In genomic region chr2:213157242-213157641, GRCh38 we compare ENCODE assay signal across 10 cellular contexts. TPM values are rescaled to one million over a fixed set of nuclear protein-coding genes. Genes with fewer than 3 reads are reported as not detected.
DNase-seq lines count a peak whose midpoint lies in the region; ATAC-seq and TF ChIP-seq lines count a peak whose summit lies in the region.
"Had no signal": no experiment of that assay in that cellular context is flagged by ENCODE, and none has a peak within 500 bp of the region (broad histone marks: within the 10 kb centered on the region; RNA-seq: fewer than 3 reads in every experiment).

No MANE protein-coding gene starts in this region.

- H3K36me3 Mint-ChIP-seq in natural killer cell: no peaks in the 10 kb centered on the region

- H3K4me1 ChIP-seq in SJCRH30 (no peaks in the 10 kb centered on the region), Karpas-422 (ENCODE audit: low read length) (peaks cover 8% of the 10 kb centered on the region)

- H3K9me3 ChIP-seq in SJCRH30 (replicated peaks) (no peaks in the 10 kb centered on the region), Karpas-422 (ENCODE audit: low read length) (no peaks in the 10 kb centered on the region)
- H3K9me3 ChIP-seq: adrenal gland had no signal

- H3K27ac Mint-ChIP-seq in natural killer cell: no peak overlapping the region

- H3K9me2 ChIP-seq in Karpas-422 (replicated peaks; ENCODE audit: insufficient read depth, low read length): no peaks in the 10 kb centered on the region

- H3K4me2 ChIP-seq in Karpas-422 (ENCODE audit: low read depth, low read length, poor library complexity, severe bottlenecking): no peak overlapping the region

- H3K27me3 ChIP-seq in SJCRH30 (no peaks in the 10 kb centered on the region), Karpas-422 (ENCODE audit: low read length) (no peaks in the 10 kb centered on the region)
- H3K27me3 ChIP-seq: adrenal gland had no signal

- H3K4me3 ChIP-seq in SJCRH30 (no peak overlapping the region), Karpas-422 (ENCODE audit: low read length) (no peak overlapping the region)
- H3K4me3 ChIP-seq: adrenal gland had no signal

- no peak overlapping the region for H3K9ac ChIP-seq in Karpas-422 (ENCODE audit: low read length)

- H3K4me1 Mint-ChIP-seq in natural killer cell: peaks cover 18 to 19% of the 10 kb centered on the region in 2 donors

- ATAC-seq in GM18909 (IDR thresholded peaks at IDR 0.05; ENCODE audit: poor library complexity, unreplicated experiment) (peak; percentile 88), HG02588 (IDR thresholded peaks at IDR 0.05; ENCODE audit: unreplicated experiment) (peak; percentile 87), HG03460 (IDR thresholded peaks at IDR 0.05; ENCODE audit: unreplicated experiment) (peak; percentile 66), natural killer cell (peak; percentile 52 to 59 (median 54))

- H3K27me3 Mint-ChIP-seq in natural killer cell (ENCODE audit: low read depth in 2 of 2): no peaks in the 10 kb centered on the region

- no peaks in the 10 kb centered on the region for H3K9me3 Mint-ChIP-seq in natural killer cell

- H3K27ac ChIP-seq in SJCRH30: no peak overlapping the region
- H3K27ac ChIP-seq in Karpas-422 (ENCODE audit: low read length): no peak overlapping the region
- H3K27ac ChIP-seq: adrenal gland, epithelial cell of prostate had no signal

- H2AFZ ChIP-seq in Karpas-422 (ENCODE audit: low read length): no peak overlapping the region

- no peaks in the 10 kb centered on the region for H4K20me1 ChIP-seq in Karpas-422 (ENCODE audit: insufficient read depth, low read depth, low read length)

- H3K36me3 ChIP-seq in SJCRH30 (no peaks in the 10 kb centered on the region), Karpas-422 (ENCODE audit: insufficient read depth, low read length) (no peaks in the 10 kb centered on the region)
- H3K36me3 ChIP-seq: adrenal gland had no signal

- intact Hi-C loops in natural killer cell (cut with micrococcal nuclease): no loop called here

- no peaks in the 10 kb centered on the region for H3K79me2 ChIP-seq in Karpas-422 (ENCODE audit: low read length)

- TF ChIP-seq CTCF in natural killer cell (IDR thresholded peaks at IDR 0.05): no peak

- DNase-seq in natural killer cell (no peak), SJCRH30 (no peak), Karpas-422 (no peak), activated gamma-delta T cell treated with Interleukin-2 at 50 U/mL for 16 hours (no peak), NCI-H748 treated with DMSO at 0.1 percent for 48 hours (lab: John Stamatoyannopoulos, UW) (no peak)
- DNase-seq: adrenal gland had no signal

- no peak overlapping the region for H3K4me3 Mint-ChIP-seq in natural killer cell

RNA-seq across cellular contexts. Expression of gene IKZF2, which starts 5.8 kb away (rescaled TPM):
- 100 to 1,000 TPM in 2 of 3 donors, 10 to 100 TPM in 1; 74.4 to 162 (median 133) TPM for total RNA-seq in natural killer cell
- total RNA-seq in SJCRH30 (2014; rRNA removed; shearing (Covaris generic)): 1.9 and 2.8 TPM in 2 replicates
- total RNA-seq in Karpas-422 (2014; rRNA removed; shearing (Covaris generic); ENCODE audit: low replicate concordance): 0.54 and 1.3 TPM in 2 replicates

Comparison
In these comparisons a context has a peak if more than half of its experiments do, and no peak if none do; other contexts are left out.
1. RNA of gene IKZF2, which starts 5.8 kb away (total RNA-seq): 74.4 to 162 TPM in natural killer cell; 1.9 to 2.8 TPM in SJCRH30 and 0.54 to 1.3 TPM in Karpas-422; every median in the first group is over 10 times any median in the second.
2. Peak in every context shown above with its lines, with median percentiles within 50 percentile points of each other: ATAC-seq.